2 cellular contexts compared by ENCODE assay signal in genomic region chr15:27235161-27235560, GRCh38.
TF ChIP-seq lines count a peak whose summit lies in the region.

No MANE protein-coding gene starts in this region.

TF ChIP-seq in SK-N-SH, 30 proteins besides CTCF, POLR2A, EP300 and RAD21:
- no peak for TF ChIP-seq REST (IDR thresholded peaks at IDR 0.05; ENCODE audit: low read depth, low read length)
- TF ChIP-seq MAX (IDR thresholded peaks at IDR 0.05; ENCODE audit: low read depth), result no peak
- peak; percentile 23; the same call in 1 of the 2 replicates for TF ChIP-seq GATA2 (CRISPR knock-in tag; IDR thresholded peaks at IDR 0.05)
- TF ChIP-seq SMC3 (IDR thresholded peaks at IDR 0.05; ENCODE audit: low read depth, low read length), result no peak
- TF ChIP-seq MEF2A (IDR thresholded peaks at IDR 0.05; ENCODE audit: borderline replicate concordance, low read depth), result no peak
TF ChIP-seq in SK-N-SH: peak in this region for 1.

TF ChIP-seq in SK-N-SH treated with all-trans-retinoic acid at 6 μM for 48 hours, 23 proteins besides CTCF, POLR2A, EP300 and RAD21 (continued from another document):
- TF ChIP-seq PATZ1 (CRISPR knock-in tag; IDR thresholded peaks at IDR 0.05; ENCODE audit: borderline replicate concordance) (no peak), GLIS3 (CRISPR knock-in tag; IDR thresholded peaks at IDR 0.05) (no peak), ARNTL (CRISPR knock-in tag; IDR thresholded peaks at IDR 0.05; ENCODE audit: borderline replicate concordance, low read depth) (no peak), TCF4 (CRISPR knock-in tag; IDR thresholded peaks at IDR 0.05; ENCODE audit: borderline replicate concordance) (no peak)
